In the genomic region with DNA sequence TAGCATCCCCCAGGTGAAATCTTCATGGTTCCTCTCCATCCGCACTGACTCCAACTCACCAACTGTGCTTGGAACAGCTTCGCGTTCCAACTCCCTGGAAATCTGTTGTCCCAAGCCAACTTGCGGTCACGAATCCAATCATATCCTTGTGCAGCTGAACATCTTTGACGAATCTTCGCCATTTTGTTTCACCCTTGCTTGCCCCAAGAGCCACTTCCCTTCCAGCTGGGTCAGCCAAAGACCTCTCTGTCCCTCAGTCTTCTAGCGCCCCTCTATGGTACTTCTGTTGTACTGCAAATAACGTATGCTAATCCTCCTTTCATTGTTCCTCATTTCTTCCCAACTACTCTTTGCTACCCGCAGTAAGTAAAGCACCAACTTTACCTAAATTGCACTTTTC, we compare ENCODE assay signal across 10 cellular contexts.
DNase-seq lines count a peak whose midpoint lies in the region; ATAC-seq and TF ChIP-seq lines count a peak whose summit lies in the region.
"Had no signal": no experiment of that assay in that cellular context is flagged by ENCODE, and none has a peak within 500 bp of the region (broad histone marks: within the 10 kb centered on the region; RNA-seq: fewer than 3 reads in every experiment).

No MANE protein-coding gene starts in this region.

- CTCF ChIA-PET in activated naive CD4-positive, alpha-beta T cell treated with anti-CD3 and anti-CD28 coated beads for 36 hours (lab: Charles Lee): no interaction called here

- H3K4me3 ChIP-seq in fibroblast of mammary gland (ENCODE audit: control insufficient read depth, low read depth, low read length) (no peak overlapping the region), thoracic aorta (no peak overlapping the region), spleen (no peak overlapping the region)

- no peaks in the 10 kb centered on the region for H3K9me3 ChIP-seq in thoracic aorta
- peaks cover 0 to 11% (median 4%) of the 10 kb centered on the region in 8 donors for H3K9me3 ChIP-seq in spleen

- 67 to 74% (median 71%) methylated on average over 10 of the region's 10 CpGs for WGBS in spleen, 5 donors

- TF ChIP-seq POLR2A in spleen (IDR thresholded peaks at IDR 0.05): no peak

- peak; percentile 5 for DNase-seq in activated naive CD4-positive, alpha-beta T cell treated with anti-CD3 and anti-CD28 coated beads for 36 hours
- no peak for DNase-seq in activated naive CD4-positive, alpha-beta T cell treated with anti-CD3 and anti-CD28 coated beads, Interleukin-2, amount 50 U/mL, for 16 hours
- DNase-seq in NOMO-1 treated with DMSO at 0.1 percent for 48 hours (lab: John Stamatoyannopoulos, UW; ENCODE audit: unreplicated experiment): peak; percentile 96
- DNase-seq in fibroblast of mammary gland (ENCODE audit: low read depth): peak; percentile 74
- DNase-seq in thoracic aorta (ENCODE audit: low spot score): no peak
- no peak for DNase-seq in spleen
- DNase-seq in substantia nigra (lab: John Stamatoyannopoulos, UW): no peak
- DNase-seq: NCI-H345 had no signal

- no peak overlapping the region for H3K4me3 Mint-ChIP-seq in activated naive CD4-positive, alpha-beta T cell treated with anti-CD3 and anti-CD28 coated beads for 36 hours
- H3K4me3 Mint-ChIP-seq: dendritic cell treated with granulocyte-macrophage colony-stimulating factor and Interleukin-4, amounts not matched to agents 40 ng/mL and 50 ng/mL, for 4 days had no signal

- peaks cover 13% of the 10 kb centered on the region for H3K27me3 Mint-ChIP-seq in activated naive CD4-positive, alpha-beta T cell treated with anti-CD3 and anti-CD28 coated beads for 36 hours (ENCODE audit: low read depth)
- H3K27me3 Mint-ChIP-seq: dendritic cell treated with granulocyte-macrophage colony-stimulating factor and Interleukin-4, amounts not matched to agents 40 ng/mL and 50 ng/mL, for 4 days had no signal

- no peak for ATAC-seq in thoracic aorta (ENCODE audit: insufficient number of reproducible peaks, low FRiP score, low read depth)
- no peak for ATAC-seq in GM18870 (IDR thresholded peaks at IDR 0.05; ENCODE audit: unreplicated experiment)

- no peak overlapping the region for H3K27ac ChIP-seq in thoracic aorta
- no peak overlapping the region for H3K27ac ChIP-seq in spleen
- no peak overlapping the region for H3K27ac ChIP-seq in substantia nigra (ENCODE audit: low read depth, low read length, poor library complexity, severe bottlenecking)

- H3K4me1 Mint-ChIP-seq in activated naive CD4-positive, alpha-beta T cell treated with anti-CD3 and anti-CD28 coated beads for 36 hours (ENCODE audit: low read depth): no peaks in the 10 kb centered on the region

- TF ChIP-seq CTCF in fibroblast of mammary gland (conservative IDR thresholded peaks at IDR 0.05; ENCODE audit: control insufficient read depth, insufficient read depth, low read depth, low read length) (peak; percentile 75), thoracic aorta (IDR thresholded peaks at IDR 0.05) (peak; percentile 22), spleen (IDR thresholded peaks at IDR 0.05 in 8 of 11, conservative IDR thresholded peaks at IDR 0.05 in 3 of 11) (peak in 5 of 11 experiments; percentile 14 to 50 (median 46))

- intact Hi-C loops in activated naive CD4-positive, alpha-beta T cell treated with anti-CD3 and anti-CD28 coated beads for 36 hours (cut with micrococcal nuclease): loop anchor here (5.0 kb wide), 1 partner anchor 672 kb away; no protein-coding TSS in a partner anchor
- intact Hi-C loops in spleen (cut with DNase I; ENCODE audit: low total_unique reads): no loop called here

- peaks cover 2% of the 10 kb centered on the region for H3K36me3 Mint-ChIP-seq in activated naive CD4-positive, alpha-beta T cell treated with anti-CD3 and anti-CD28 coated beads for 36 hours (ENCODE audit: low read depth)

- no peak overlapping the region for H3K27ac Mint-ChIP-seq in activated naive CD4-positive, alpha-beta T cell treated with anti-CD3 and anti-CD28 coated beads for 36 hours
- H3K27ac Mint-ChIP-seq: dendritic cell treated with granulocyte-macrophage colony-stimulating factor and Interleukin-4, amounts not matched to agents 40 ng/mL and 50 ng/mL, for 4 days had no signal

- no peaks in the 10 kb centered on the region for H3K9me3 Mint-ChIP-seq in activated naive CD4-positive, alpha-beta T cell treated with anti-CD3 and anti-CD28 coated beads for 36 hours

- H3K36me3 ChIP-seq in thoracic aorta: no peaks in the 10 kb centered on the region
- no peaks in the 10 kb centered on the region for H3K36me3 ChIP-seq in spleen

- H3K27me3 ChIP-seq in thoracic aorta (replicated peaks; ENCODE audit: insufficient read depth) (no peaks in the 10 kb centered on the region), spleen (replicated peaks in 1 of 7) (no peaks in the 10 kb centered on the region)

- H3K4me1 ChIP-seq in thoracic aorta (ENCODE audit: control insufficient read depth in 1 of 2, low read depth in 2 of 2): no peaks in the 10 kb centered on the region
- H3K4me1 ChIP-seq in spleen: no peaks in the 10 kb centered on the region

Comparison
In these comparisons a context has a peak if more than half of its experiments do, and no peak if none do; other contexts are left out.
1. DNase-seq: peak in activated naive CD4-positive, alpha-beta T cell treated with anti-CD3 and anti-CD28 coated beads for 36 hours (single experiment), NOMO-1 treated with DMSO at 0.1 percent for 48 hours (single experiment) and fibroblast of mammary gland (single experiment); none in activated naive CD4-positive, alpha-beta T cell treated with anti-CD3 and anti-CD28 coated beads, Interleukin-2, amount 50 U/mL, for 16 hours (single experiment), thoracic aorta (single experiment), spleen (single experiment) and substantia nigra (0 of 49).